ENCODE assay signal across 10 cellular contexts in genomic region chr3:31377045-31377642, GRCh38.
DNase-seq lines count a peak whose midpoint lies in the region; ATAC-seq and TF ChIP-seq lines count a peak whose summit lies in the region.
"Had no signal": no experiment of that assay in that cellular context is flagged by ENCODE, and none has a peak within 500 bp of the region (broad histone marks: within the 10 kb centered on the region; RNA-seq: fewer than 3 reads in every experiment).

No MANE protein-coding gene starts in this region.

- H3K27ac ChIP-seq in PC-3 (ENCODE audit: low read length) = peak overlapping the region; percentile 44
- H3K27ac ChIP-seq: vagina had no signal

- CTCF ChIA-PET in PC-3 (lab: Charles Lee) = interaction anchor here (1.0 kb wide), 1 partner anchor 15 kb away, joined by 3 read pairs; no protein-coding TSS in a partner anchor

- H3K36me3 Mint-ChIP-seq in effector memory CD8-positive, alpha-beta T cell (ENCODE audit: insufficient read depth) = no peaks in the 10 kb centered on the region

- no peaks in the 10 kb centered on the region for H4K20me1 ChIP-seq in PC-3 (ENCODE audit: low read length)

- no peak overlapping the region for H2AFZ ChIP-seq in PC-3 (ENCODE audit: low read length)

- peaks cover 19% of the 10 kb centered on the region for H3K4me1 ChIP-seq in PC-3 (ENCODE audit: insufficient read depth, low read length)
- H3K4me1 ChIP-seq: BE2C, vagina had no signal

- DNase-seq in activated CD8-positive, alpha-beta memory T cell treated with anti-CD3 and anti-CD28 coated beads, Interleukin-2, amount 50 U/mL, for 24 hours (ENCODE audit: extremely low read depth) = peak; percentile 0
- no peak for DNase-seq in activated CD8-positive, alpha-beta memory T cell treated with anti-CD3 and anti-CD28 coated beads, Interleukin-2, amount 50 U/mL, for 48 hours
- DNase-seq in PC-3 = peak; percentile 98
- no peak for DNase-seq in effector memory CD8-positive, alpha-beta T cell
- DNase-seq in stimulated activated CD8-positive, alpha-beta memory T cell treated with anti-CD3 and anti-CD28 coated beads, Interleukin-12 subunit alpha, Interleukin-12 subunit beta, amount 100 ng/mL, for 24 hours (ENCODE audit: extremely low read depth) = peak; percentile 0
- DNase-seq in NCI-H1105 treated with DMSO at 0.1 percent for 48 hours (lab: John Stamatoyannopoulos, UW) = no peak
- no peak for DNase-seq in midbrain (lab: John Stamatoyannopoulos, UW)
- DNase-seq: BE2C had no signal

- H3F3A ChIP-seq in PC-3 (ENCODE audit: low read length, unreplicated experiment) = no peaks in the 10 kb centered on the region

- no peaks in the 10 kb centered on the region for H3K36me3 ChIP-seq in PC-3 (ENCODE audit: low read depth, low read length)
- H3K36me3 ChIP-seq: BE2C, vagina had no signal

- H3K27ac Mint-ChIP-seq in effector memory CD8-positive, alpha-beta T cell = no peak overlapping the region

- no peaks in the 10 kb centered on the region for H3K27me3 Mint-ChIP-seq in effector memory CD8-positive, alpha-beta T cell

- H3K4me3 Mint-ChIP-seq in effector memory CD8-positive, alpha-beta T cell = no peak overlapping the region

- no peak overlapping the region for H3K4me3 ChIP-seq in PC-3 (ENCODE audit: low read length)
- H3K4me3 ChIP-seq: vagina had no signal

- H3K9ac ChIP-seq in PC-3 (ENCODE audit: low read length) = no peak overlapping the region

- no TSS peak for BruUV-seq in PC-3 (replicated peaks; lab: Mats Ljungman, UMichigan)

- POLR2A ChIA-PET in PC-3 (lab: Charles Lee; ENCODE audit: unreplicated experiment) = interaction anchor here (1.6 kb wide), 1 partner anchor 155 kb away, joined by 7 read pairs; the partner anchor contains the start of gene STT3B

- H3K9me2 ChIP-seq in PC-3 (replicated peaks; ENCODE audit: low read length) = no peaks in the 10 kb centered on the region

- peak overlapping the region; percentile 45 for H3K4me2 ChIP-seq in PC-3 (ENCODE audit: low read length)

- H3K79me2 ChIP-seq in PC-3 (ENCODE audit: low read length) = no peaks in the 10 kb centered on the region

- H3K27me3 ChIP-seq in PC-3 (ENCODE audit: low read length) = no peaks in the 10 kb centered on the region
- H3K27me3 ChIP-seq: BE2C, vagina had no signal

- no peaks in the 10 kb centered on the region for H3K9me3 Mint-ChIP-seq in effector memory CD8-positive, alpha-beta T cell

- intact Hi-C loops in PC-3 (cut with micrococcal nuclease) = loop anchor here (1.0 to 10.0 kb wide), 4 partner anchors 100 to 602 kb away; partner anchors contain the start of gene STT3B

- H3K9me3 ChIP-seq in PC-3 (ENCODE audit: low read length) = no peaks in the 10 kb centered on the region
- H3K9me3 ChIP-seq: BE2C, vagina had no signal

- H3K4me1 Mint-ChIP-seq in effector memory CD8-positive, alpha-beta T cell (ENCODE audit: low read depth in 2 of 2) = no peaks in the 10 kb centered on the region

- TF ChIP-seq CTCF in PC-3 (conservative IDR thresholded peaks at IDR 0.05; ENCODE audit: low read depth, low read length) = no peak

- ATAC-seq in PC-3 (peak; percentile 99), GM19452 (IDR thresholded peaks at IDR 0.05; ENCODE audit: unreplicated experiment) (no peak)
- peak; percentile 39 for ATAC-seq in effector memory CD8-positive, alpha-beta T cell (replicated peaks)

Comparison
In these comparisons a context has a peak if more than half of its experiments do, and no peak if none do; other contexts are left out.
1. DNase-seq: peak in activated CD8-positive, alpha-beta memory T cell treated with anti-CD3 and anti-CD28 coated beads, Interleukin-2, amount 50 U/mL, for 24 hours (single experiment), PC-3 (single experiment) and stimulated activated CD8-positive, alpha-beta memory T cell treated with anti-CD3 and anti-CD28 coated beads, Interleukin-12 subunit alpha, Interleukin-12 subunit beta, amount 100 ng/mL, for 24 hours (single experiment); none in activated CD8-positive, alpha-beta memory T cell treated with anti-CD3 and anti-CD28 coated beads, Interleukin-2, amount 50 U/mL, for 48 hours (single experiment), effector memory CD8-positive, alpha-beta T cell (0 of 3), NCI-H1105 treated with DMSO at 0.1 percent for 48 hours (single experiment) and midbrain (single experiment).